13 cellular contexts compared by ENCODE assay signal in genomic region chr9:73125651-73126050, GRCh38.
"Had no signal": no experiment of that assay in that cellular context is flagged by ENCODE, and none has a peak within 500 bp of the region (broad histone marks: within the 10 kb centered on the region; RNA-seq: fewer than 3 reads in every experiment).

No MANE protein-coding gene starts in this region.

- H3K4me3 ChIP-seq: dorsolateral prefrontal cortex, lung had no signal

- H2AFZ ChIP-seq: parathyroid adenoma had no signal

- H3K27ac ChIP-seq: dorsolateral prefrontal cortex, parathyroid adenoma had no signal

- DNase-seq: activated B cell treated with CpG ODN at 0.5 μM for 24 hours; activated effector memory CD4-positive, alpha-beta T cell treated with Interleukin-2 at 50 U/mL for 16 hours; activated T-cell treated with anti-CD3 and anti-CD28 coated beads, Interleukin-2, amount 50 U/mL, for 1 hour; amygdala; dorsolateral prefrontal cortex; hippocampal formation; left cardiac atrium; naive B cell; retina; small intestine; T-helper 1 cell had no signal

- H3K4me1 ChIP-seq: parathyroid adenoma had no signal

- H3K79me2 ChIP-seq: parathyroid adenoma had no signal

- H3K27me3 ChIP-seq: dorsolateral prefrontal cortex had no signal
